In genomic region chr16:81836279-81837054, GRCh38 we compare ENCODE assay signal across 11 cellular contexts. TPM values are rescaled to one million over a fixed set of nuclear protein-coding genes. Genes with fewer than 3 reads are reported as not detected.
DNase-seq lines count a peak whose midpoint lies in the region; ATAC-seq and TF ChIP-seq lines count a peak whose summit lies in the region.
"Had no signal": no experiment of that assay in that cellular context is flagged by ENCODE, and none has a peak within 500 bp of the region (broad histone marks: within the 10 kb centered on the region; RNA-seq: fewer than 3 reads in every experiment).

No MANE protein-coding gene starts in this region.

- intact Hi-C loops in activated CD8-positive, alpha-beta T cell treated with anti-CD3 and anti-CD28 coated beads for 36 hours (cut with micrococcal nuclease): no loop called here

- H3K27ac Mint-ChIP-seq in activated CD8-positive, alpha-beta T cell treated with anti-CD3 and anti-CD28 coated beads for 36 hours: no peak overlapping the region
- H3K27ac Mint-ChIP-seq: nephron progenitor cell had no signal

- CTCF ChIA-PET in activated CD8-positive, alpha-beta T cell treated with anti-CD3 and anti-CD28 coated beads for 36 hours (lab: Charles Lee): interaction anchor here (0.7 to 1.4 kb wide), 2 partner anchors 12 to 37 kb away, joined by 3 read pairs; no protein-coding TSS in a partner anchor

- DNase-seq in GM13977 (ENCODE audit: low spot score) (peak; percentile 59), SKM-1 (lab: John Stamatoyannopoulos, UW; ENCODE audit: unreplicated experiment) (no peak), SW480 (ENCODE audit: low spot score) (no peak), NCI-H2227 (lab: John Stamatoyannopoulos, UW; ENCODE audit: unreplicated experiment) (no peak)
- no peak for DNase-seq in activated CD8-positive, alpha-beta T cell treated with anti-CD3 and anti-CD28 coated beads for 36 hours
- DNase-seq in stimulated activated naive CD4-positive, alpha-beta T cell treated with Interleukin-2 at 50 U/mL for 16 hours (lab: John Stamatoyannopoulos, UW): no peak
- DNase-seq: activated naive CD4-positive, alpha-beta T cell treated with Interleukin-2 at 50 U/mL for 16 hours; nephron progenitor cell; SJCRH30 had no signal

- no peaks in the 10 kb centered on the region for H3K27me3 Mint-ChIP-seq in activated CD8-positive, alpha-beta T cell treated with anti-CD3 and anti-CD28 coated beads for 36 hours

- in situ Hi-C loops in GM13977 (cut with MboI; ENCODE audit: low pct_unique_long_range_greater_than_20kb, low sequenced_read_pairs, unreplicated experiment): no loop called here

- no peak for TF ChIP-seq CTCF in GM13977 (IDR thresholded peaks at IDR 0.05; ENCODE audit: extremely low read depth, insufficient read depth, missing control alignments)
- no peak for TF ChIP-seq CTCF in activated CD8-positive, alpha-beta T cell treated with anti-CD3 and anti-CD28 coated beads for 36 hours (IDR thresholded peaks at IDR 0.05)

- peaks cover 19% of the 10 kb centered on the region for H3K4me1 Mint-ChIP-seq in activated CD8-positive, alpha-beta T cell treated with anti-CD3 and anti-CD28 coated beads for 36 hours (ENCODE audit: low read depth)

- no peaks in the 10 kb centered on the region for H3K9me3 Mint-ChIP-seq in activated CD8-positive, alpha-beta T cell treated with anti-CD3 and anti-CD28 coated beads for 36 hours

- ATAC-seq in GM19468 (IDR thresholded peaks at IDR 0.05; ENCODE audit: extremely low read depth, unreplicated experiment): peak; percentile 57
- ATAC-seq in HG03097 (IDR thresholded peaks at IDR 0.05; ENCODE audit: low FRiP score, unreplicated experiment): peak; percentile 36
- ATAC-seq in activated CD8-positive, alpha-beta T cell treated with anti-CD3 and anti-CD28 coated beads for 36 hours: peak; percentile 14

- POLR2A ChIA-PET in activated CD8-positive, alpha-beta T cell treated with anti-CD3 and anti-CD28 coated beads for 36 hours (lab: Charles Lee): no interaction called here

- H3K4me3 Mint-ChIP-seq in activated CD8-positive, alpha-beta T cell treated with anti-CD3 and anti-CD28 coated beads for 36 hours: no peak overlapping the region
- H3K4me3 Mint-ChIP-seq: nephron progenitor cell had no signal

- no peaks in the 10 kb centered on the region for H3K36me3 Mint-ChIP-seq in activated CD8-positive, alpha-beta T cell treated with anti-CD3 and anti-CD28 coated beads for 36 hours (ENCODE audit: low read depth)

RNA-seq across cellular contexts. Expression of gene PLCG2, which starts 57.4 kb away (rescaled TPM):
- 10 to 100 TPM; 12.7 to 13.7 TPM for total RNA-seq in activated CD8-positive, alpha-beta T cell treated with anti-CD3 and anti-CD28 coated beads for 36 hours
